In the genomic region with DNA sequence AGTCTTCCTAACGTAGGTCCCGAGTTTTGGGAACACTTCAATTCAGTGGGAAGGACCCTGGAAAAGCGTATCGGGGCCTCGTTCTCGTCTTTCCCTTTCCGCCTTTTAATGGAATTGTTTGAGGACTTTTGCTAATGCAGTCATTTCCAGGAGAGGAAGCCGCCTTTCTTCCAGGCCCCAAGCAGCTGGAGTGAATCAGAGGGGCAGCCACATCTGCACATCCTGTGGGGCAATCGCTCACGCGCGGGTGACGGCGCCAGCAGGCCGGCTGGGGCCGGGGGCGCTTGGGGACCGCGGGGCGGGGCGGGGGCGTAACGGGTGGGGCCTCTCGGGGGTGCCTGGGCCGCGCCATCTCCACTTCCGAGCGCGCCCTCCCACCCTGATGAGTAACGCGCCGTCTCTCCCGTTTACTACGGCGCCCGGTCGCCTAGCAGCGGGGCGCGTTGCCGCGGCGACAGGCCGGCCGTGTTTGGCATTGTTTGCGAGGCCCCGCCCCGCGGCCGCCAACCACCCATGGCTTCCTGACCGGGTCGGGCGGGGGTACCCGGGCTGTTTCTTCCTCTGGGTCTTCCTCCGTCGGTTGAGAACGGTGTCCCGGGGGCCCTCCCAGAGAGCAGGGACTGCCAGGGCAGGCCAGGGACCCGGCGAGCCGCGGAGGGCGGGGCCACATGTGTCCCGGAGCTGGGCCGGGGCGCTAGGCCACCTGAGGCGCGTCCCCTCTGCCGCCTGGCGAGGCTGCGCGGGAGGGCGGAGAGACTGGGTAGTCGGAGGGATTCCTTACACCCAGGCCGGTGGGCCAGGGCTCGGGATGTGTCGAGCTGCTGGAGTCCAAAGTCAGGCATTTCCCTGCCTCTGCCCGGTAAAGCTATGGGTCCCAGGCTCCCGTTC, we compare ENCODE assay signal across 1 cellular context.
TF ChIP-seq lines count a peak whose summit lies in the region.

No MANE protein-coding gene starts in this region.

TF ChIP-seq in SK-N-SH treated with all-trans-retinoic acid at 6 μM for 48 hours, 23 proteins besides CTCF, POLR2A, EP300 and RAD21 (continued from another document):
- 0 out of 2 replicates have a peak, but pooled peaks have one; percentile 15 for TF ChIP-seq ZFP3 (CRISPR knock-in tag; IDR thresholded peaks at IDR 0.05)
- TF ChIP-seq TSHZ2 (CRISPR knock-in tag; IDR thresholded peaks at IDR 0.05): peak; percentile 47; the same call in 1 of the 2 replicates
- no peak for TF ChIP-seq TOX (CRISPR knock-in tag; IDR thresholded peaks at IDR 0.05; ENCODE audit: borderline replicate concordance)
- TF ChIP-seq PATZ1 (CRISPR knock-in tag; IDR thresholded peaks at IDR 0.05; ENCODE audit: borderline replicate concordance): peak; percentile 45; the same call in 1 of the 2 replicates
TF ChIP-seq in SK-N-SH treated with all-trans-retinoic acid at 6 μM for 48 hours: peak in this region for 5.
